In genomic region chrX:145405012-145405411, GRCh38 we compare ENCODE assay signal across 9 cellular contexts.
DNase-seq lines count a peak whose midpoint lies in the region; ATAC-seq, FAIRE-seq and TF ChIP-seq lines count a peak whose summit lies in the region.
"Had no signal": no experiment of that assay in that cellular context is flagged by ENCODE, and none has a peak within 500 bp of the region (broad histone marks: within the 10 kb centered on the region; RNA-seq: fewer than 3 reads in every experiment).

No MANE protein-coding gene starts in this region.

- DNase-seq in A549 (ENCODE audit: low read depth in 1 of 2, low spot score in 1 of 2) (peak; percentile 2 to 24), Daoy (ENCODE audit: low read depth) (peak; percentile 4), HPDE6-E6E7 (ENCODE audit: extremely low spot score) (peak; percentile 13), WERI-Rb-1 (peak; percentile 10), left lobe of liver (ENCODE audit: low spot score) (no peak)
- no peak for DNase-seq in activated T-cell treated with anti-CD3 and anti-CD28 coated beads, Interleukin-2, amount 50 U/mL, for 48 hours
- no peak for DNase-seq in effector CD8-positive, alpha-beta T cell (lab: John Stamatoyannopoulos, UW)

- H3K4me2 ChIP-seq in A549: no peak overlapping the region

- FAIRE-seq in A549 (lab: Jason Lieb, UNC): no peak
- FAIRE-seq: endometrium had no signal

- no peaks in the 10 kb centered on the region for H3K4me1 ChIP-seq in A549

- TF ChIP-seq CTCF in A549 (IDR thresholded peaks at IDR 0.05) (peak; percentile 35; the same call in 2 of the 3 replicates), WERI-Rb-1 (IDR thresholded peaks at IDR 0.05; ENCODE audit: low read depth, low read length) (peak; percentile 52)

- 0% methylated on average over 1 of the region's 1 CpG for WGBS in A549 (ENCODE audit: missing lambda C conversion rate)

- no peak for ATAC-seq in A549
- ATAC-seq in left lobe of liver: peak; percentile 70
- no peak for ATAC-seq in HG02642 (IDR thresholded peaks at IDR 0.05; ENCODE audit: poor library complexity, unreplicated experiment)

- H3K9me3 ChIP-seq in A549 (no peaks in the 10 kb centered on the region), WERI-Rb-1 (ENCODE audit: severe bottlenecking) (no peaks in the 10 kb centered on the region)

- no peak for TF ChIP-seq POLR2A in A549 (IDR thresholded peaks at IDR 0.05; ENCODE audit: low read length)

- H3K27me3 ChIP-seq in WERI-Rb-1 (ENCODE audit: insufficient read depth, low read depth, severe bottlenecking): peaks cover 11% of the 10 kb centered on the region

- CTCF ChIA-PET in A549 (lab: Yijun Ruan, JAX): no interaction called here

- no peak for TF ChIP-seq EP300 in A549 (IDR thresholded peaks at IDR 0.05)

- no peaks in the 10 kb centered on the region for H3K36me3 ChIP-seq in WERI-Rb-1

- no peak overlapping the region for H3K4me3 ChIP-seq in A549
- H3K4me3 ChIP-seq in WERI-Rb-1 (ENCODE audit: low read depth, low read length): no peak overlapping the region

- H3K27ac ChIP-seq in A549 (no peak overlapping the region), WERI-Rb-1 (no peak overlapping the region)

- POLR2A ChIA-PET in A549 (lab: Yijun Ruan, JAX): no interaction called here

- peak in 1 of 2 experiments; percentile 29; a peak in 2 of 5 replicates for TF ChIP-seq RAD21 in A549 (conservative IDR thresholded peaks at IDR 0.05 in 1 of 2, IDR thresholded peaks at IDR 0.05 in 1 of 2)

TF ChIP-seq in A549, 52 proteins besides CTCF, POLR2A, EP300 and RAD21:
- no peak for TF ChIP-seq GATA3 (IDR thresholded peaks at IDR 0.05; ENCODE audit: borderline replicate concordance)
- no peak for TF ChIP-seq FOXS1 (CRISPR knock-in tag; IDR thresholded peaks at IDR 0.05)

Comparison
In these comparisons a context has a peak if more than half of its experiments do, and no peak if none do; other contexts are left out.
1. DNase-seq: peak in A549 (2 of 2), Daoy (single experiment), HPDE6-E6E7 (single experiment) and WERI-Rb-1 (single experiment); none in left lobe of liver (single experiment), activated T-cell treated with anti-CD3 and anti-CD28 coated beads, Interleukin-2, amount 50 U/mL, for 48 hours (0 of 2) and effector CD8-positive, alpha-beta T cell (single experiment).